20 cellular contexts compared by ENCODE assay signal in the genomic region with DNA sequence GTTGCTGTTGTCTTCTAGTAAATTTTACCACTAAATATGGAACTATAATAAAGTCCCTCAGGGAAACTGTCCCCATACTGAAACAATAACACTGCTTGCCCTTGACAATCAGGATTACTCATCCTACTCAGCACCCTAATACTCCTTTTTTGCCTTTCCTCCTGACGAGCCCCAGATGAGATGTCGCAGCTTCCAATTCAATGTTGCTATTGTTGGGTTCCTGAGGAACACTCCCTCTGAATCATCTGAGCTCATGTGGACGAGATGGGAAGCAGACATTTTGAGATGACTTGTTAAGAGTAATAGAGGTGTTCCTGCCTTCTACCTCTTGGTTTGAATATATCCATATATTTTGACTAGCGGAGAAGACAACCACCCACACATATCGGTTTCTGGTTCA.
A peak's percentile ranks its signal among the peaks of the same experiment; 100 is the strongest.
DNase-seq lines count a peak whose midpoint lies in the region; ATAC-seq and TF ChIP-seq lines count a peak whose summit lies in the region.
"Had no signal": no experiment of that assay in that cellular context is flagged by ENCODE, and none has a peak within 500 bp of the region (broad histone marks: within the 10 kb centered on the region; RNA-seq: fewer than 3 reads in every experiment).

No MANE protein-coding gene starts in this region.

- no peaks in the 10 kb centered on the region for H3K36me3 ChIP-seq in GM23248 (ENCODE audit: low read depth)
- H3K36me3 ChIP-seq: BLaER1 had no signal

- WGBS in GM23248 (ENCODE audit: low coverage in 1 of 2, low lambda C conversion rate in 2 of 2, missing lambda C conversion rate in 2 of 2), 2 experiments, result 53 to 57% methylated on average over 5 of the region's 5 CpGs

- no peaks in the 10 kb centered on the region for H4K20me1 ChIP-seq in GM23248 (ENCODE audit: insufficient read depth)
- H4K20me1 ChIP-seq: BLaER1 had no signal

- intact Hi-C loops in activated CD8-positive, alpha-beta T cell treated with anti-CD3 and anti-CD28 coated beads for 36 hours (cut with micrococcal nuclease), result no loop called here

- POLR2A ChIA-PET in activated CD8-positive, alpha-beta T cell treated with anti-CD3 and anti-CD28 coated beads for 36 hours (lab: Charles Lee), result no interaction called here

- H3K4me1 ChIP-seq in GM23248 (ENCODE audit: insufficient read depth), result peaks cover 24% of the 10 kb centered on the region
- H3K4me1 ChIP-seq: Caco-2 had no signal

- no peak overlapping the region for H2AFZ ChIP-seq in GM23248

- H3K4me1 Mint-ChIP-seq in activated CD8-positive, alpha-beta T cell treated with anti-CD3 and anti-CD28 coated beads for 36 hours (ENCODE audit: low read depth), result no peaks in the 10 kb centered on the region
- H3K4me1 Mint-ChIP-seq: CD4-positive, CD25-positive, alpha-beta regulatory T cell had no signal

- no peak overlapping the region for H3K4me2 ChIP-seq in GM23248 (ENCODE audit: unreplicated experiment)
- H3K4me2 ChIP-seq: BLaER1 had no signal

- H3K9me3 Mint-ChIP-seq in activated CD8-positive, alpha-beta T cell treated with anti-CD3 and anti-CD28 coated beads for 36 hours, result no peaks in the 10 kb centered on the region
- H3K9me3 Mint-ChIP-seq: CD8-positive, alpha-beta T cell had no signal

- H3K36me3 Mint-ChIP-seq in activated CD8-positive, alpha-beta T cell treated with anti-CD3 and anti-CD28 coated beads for 36 hours (ENCODE audit: low read depth), result no peaks in the 10 kb centered on the region
- H3K36me3 Mint-ChIP-seq: CD4-positive, CD25-positive, alpha-beta regulatory T cell; CD8-positive, alpha-beta T cell had no signal

- TF ChIP-seq CTCF in activated CD8-positive, alpha-beta T cell treated with anti-CD3 and anti-CD28 coated beads for 36 hours (IDR thresholded peaks at IDR 0.05), result no peak

- DNase-seq in EH (ENCODE audit: low read depth), result peak; percentile 56
- peak; percentile 25 for DNase-seq in GM23248
- DNase-seq in HT1080 (ENCODE audit: low read depth), result peak; percentile 37
- DNase-seq in SK-MEL-5 (ENCODE audit: low read depth, low spot score), result peak; percentile 64
- DNase-seq in SKM-1 treated with dmso at 0.1 percent for 144 hours (lab: John Stamatoyannopoulos, UW; ENCODE audit: unreplicated experiment), result no peak
- DNase-seq in SHP77 treated with DMSO at 0.1 percent for 48 hours (lab: John Stamatoyannopoulos, UW), result no peak
- DNase-seq in left lobe of liver (ENCODE audit: low spot score), result no peak
- DNase-seq in activated CD8-positive, alpha-beta T cell treated with anti-CD3 and anti-CD28 coated beads for 36 hours, result no peak
- DNase-seq: Caco-2; CD4-positive, CD25-positive, alpha-beta regulatory T cell; CD8-positive, alpha-beta T cell; DMS153; DND-41; GOT3; H7; HCEC 1CT had no signal

- CTCF ChIA-PET in activated CD8-positive, alpha-beta T cell treated with anti-CD3 and anti-CD28 coated beads for 36 hours (lab: Charles Lee), result no interaction called here

- no peak for ATAC-seq in left lobe of liver
- ATAC-seq in activated CD8-positive, alpha-beta T cell treated with anti-CD3 and anti-CD28 coated beads for 36 hours, result no peak
- ATAC-seq: CD8-positive, alpha-beta T cell had no signal

- H3K79me2 ChIP-seq in GM23248 (ENCODE audit: insufficient read depth), result no peaks in the 10 kb centered on the region

- peaks cover 7% of the 10 kb centered on the region; the same call in 1 of the 2 replicates for H3F3A ChIP-seq in GM23248 (ENCODE audit: insufficient read depth)

- H3K27ac ChIP-seq in GM23248, result no peak overlapping the region
- H3K27ac ChIP-seq: 22Rv1, BLaER1, C4-2B had no signal

- H3K9ac ChIP-seq in GM23248, result no peak overlapping the region
- H3K9ac ChIP-seq: BLaER1 had no signal

- H3K9me3 ChIP-seq in GM23248 (ENCODE audit: low read depth), result no peaks in the 10 kb centered on the region
- H3K9me3 ChIP-seq: BLaER1, Caco-2 had no signal

- no peaks in the 10 kb centered on the region for H3K9me2 ChIP-seq in GM23248 (ENCODE audit: insufficient read depth)

- H3K4me3 ChIP-seq in GM23248, result no peak overlapping the region
- H3K4me3 ChIP-seq: BLaER1 had no signal

- H3K27me3 ChIP-seq in GM23248 (replicated peaks; ENCODE audit: insufficient read depth), result no peaks in the 10 kb centered on the region
- H3K27me3 ChIP-seq: BLaER1 had no signal

- in situ Hi-C loops in GM23248 (cut with MboI) (no loop called here), SK-MEL-5 (cut with HindIII; ENCODE audit: low pct_unique_long_range_greater_than_20kb, low sequenced_read_pairs) (no loop called here)

- no peak overlapping the region for H3K4me3 Mint-ChIP-seq in activated CD8-positive, alpha-beta T cell treated with anti-CD3 and anti-CD28 coated beads for 36 hours
- H3K4me3 Mint-ChIP-seq: B cell; CD4-positive, CD25-positive, alpha-beta regulatory T cell; CD8-positive, alpha-beta T cell had no signal

- peaks cover 1% of the 10 kb centered on the region for H3K27me3 Mint-ChIP-seq in activated CD8-positive, alpha-beta T cell treated with anti-CD3 and anti-CD28 coated beads for 36 hours
- H3K27me3 Mint-ChIP-seq: B cell; CD4-positive, CD25-positive, alpha-beta regulatory T cell had no signal

- H3K27ac Mint-ChIP-seq in activated CD8-positive, alpha-beta T cell treated with anti-CD3 and anti-CD28 coated beads for 36 hours, result no peak overlapping the region
- H3K27ac Mint-ChIP-seq: B cell; CD4-positive, CD25-positive, alpha-beta regulatory T cell; CD8-positive, alpha-beta T cell had no signal

Comparison
In these comparisons a context has a peak if more than half of its experiments do, and no peak if none do; other contexts are left out.
1. DNase-seq: peak in EH (single experiment), GM23248 (single experiment), HT1080 (single experiment) and SK-MEL-5 (single experiment); none in SKM-1 treated with dmso at 0.1 percent for 144 hours (single experiment), SHP77 treated with DMSO at 0.1 percent for 48 hours (single experiment), left lobe of liver (single experiment) and activated CD8-positive, alpha-beta T cell treated with anti-CD3 and anti-CD28 coated beads for 36 hours (single experiment).